ENCODE assay signal across 9 cellular contexts in genomic region chr17:39688945-39689344, GRCh38. TPM values are rescaled to one million over a fixed set of nuclear protein-coding genes. Genes with fewer than 3 reads are reported as not detected.
DNase-seq lines count a peak whose midpoint lies in the region; ATAC-seq, FAIRE-seq and TF ChIP-seq lines count a peak whose summit lies in the region.
"Had no signal": no experiment of that assay in that cellular context is flagged by ENCODE, and none has a peak within 500 bp of the region (broad histone marks: within the 10 kb centered on the region; RNA-seq: fewer than 3 reads in every experiment).

No MANE protein-coding gene starts in this region.

- intact Hi-C loops in kidney (cut with DNase I), result no loop called here

- no peaks in the 10 kb centered on the region; the same call in none of the 2 replicates for H3K36me3 ChIP-seq in H7 (replicated peaks; ENCODE audit: control insufficient read depth, insufficient read depth, low read length)
- H3K36me3 ChIP-seq in kidney (ENCODE audit: control insufficient read depth in 1 of 2, insufficient read depth in 2 of 2, low read length in 2 of 2), result no peaks in the 10 kb centered on the region

- no peak for ATAC-seq in activated naive CD8-positive, alpha-beta T cell treated with anti-CD3 and anti-CD28 coated beads, Interleukin-2, amount 10 ng/mL, durations not matched to agents 7 days and 5 days (ENCODE audit: low read depth)
- ATAC-seq in HG03565 (IDR thresholded peaks at IDR 0.05; ENCODE audit: unreplicated experiment), result no peak
- ATAC-seq in HG02759 (IDR thresholded peaks at IDR 0.05; ENCODE audit: unreplicated experiment), result no peak

- H3K9ac ChIP-seq in kidney (ENCODE audit: low read length in 2 of 2), result no peak overlapping the region

- H3K9me3 ChIP-seq in kidney (ENCODE audit: control insufficient read depth in 1 of 2, low read length in 2 of 2), result no peaks in the 10 kb centered on the region

- FAIRE-seq in kidney (lab: Jason Lieb, UNC), result no peak

- TF ChIP-seq CTCF in 22Rv1 (IDR thresholded peaks at IDR 0.05) (no peak), kidney (IDR thresholded peaks at IDR 0.05; ENCODE audit: borderline replicate concordance, extremely low read depth, insufficient read depth) (no peak)

- peaks cover 11 to 14% of the 10 kb centered on the region in 2 donors for H3K4me1 ChIP-seq in kidney (ENCODE audit: control insufficient read depth in 1 of 2, insufficient read depth in 1 of 2, low read depth in 1 of 2, low read length in 2 of 2)

- POLR2A ChIA-PET in activated naive CD8-positive, alpha-beta T cell treated with anti-CD3 and anti-CD28 coated beads, Interleukin-2, amount 10 ng/mL, durations not matched to agents 7 days and 5 days (lab: Charles Lee), result interaction anchor here (1.2 to 2.8 kb wide), 3 partner anchors 12 to 41 kb away, joined by 5 to 46 read pairs (median 20); partner anchors contain the start of gene MIEN1

- H3K4me3 ChIP-seq in H7 (ENCODE audit: insufficient read depth, low read depth, low read length), result peak overlapping the region; percentile 72
- peak overlapping the region; percentile 98 to 100 for H3K4me3 ChIP-seq in kidney (ENCODE audit: low read length in 2 of 2)

- peak; percentile 73 for DNase-seq in H7
- DNase-seq in activated naive CD8-positive, alpha-beta T cell treated with anti-CD3 and anti-CD28 coated beads, Interleukin-2, amount 10 ng/mL, durations not matched to agents 7 days and 5 days, result no peak
- peak; percentile 9 for DNase-seq in kidney
- no peak for DNase-seq in Ammon's horn (ENCODE audit: low spot score)
- DNase-seq in NCI-H510A treated with DMSO at 0.1 percent for 48 hours (lab: John Stamatoyannopoulos, UW), result no peak
- DNase-seq: NCI-H2227 treated with DMSO at 0.1 percent for 48 hours had no signal

- H3K27me3 ChIP-seq in H7 (ENCODE audit: control insufficient read depth, insufficient read depth, low read length), result no peaks in the 10 kb centered on the region

- H3K27ac Mint-ChIP-seq in activated naive CD8-positive, alpha-beta T cell treated with anti-CD3 and anti-CD28 coated beads, Interleukin-2, amount 10 ng/mL, durations not matched to agents 7 days and 5 days, result peak overlapping the region; percentile 89

- H3K4me3 Mint-ChIP-seq in activated naive CD8-positive, alpha-beta T cell treated with anti-CD3 and anti-CD28 coated beads, Interleukin-2, amount 10 ng/mL, durations not matched to agents 7 days and 5 days, result peak overlapping the region; percentile 88

- H3K9me3 Mint-ChIP-seq in activated naive CD8-positive, alpha-beta T cell treated with anti-CD3 and anti-CD28 coated beads, Interleukin-2, amount 10 ng/mL, durations not matched to agents 7 days and 5 days, result no peaks in the 10 kb centered on the region

- H3K36me3 Mint-ChIP-seq in activated naive CD8-positive, alpha-beta T cell treated with anti-CD3 and anti-CD28 coated beads, Interleukin-2, amount 10 ng/mL, durations not matched to agents 7 days and 5 days, result peaks cover 7% of the 10 kb centered on the region

- H3K4me1 Mint-ChIP-seq in activated naive CD8-positive, alpha-beta T cell treated with anti-CD3 and anti-CD28 coated beads, Interleukin-2, amount 10 ng/mL, durations not matched to agents 7 days and 5 days, result peaks cover 14% of the 10 kb centered on the region

- H3K27ac ChIP-seq in 22Rv1, result peak overlapping the region; percentile 96
- no peak overlapping the region for H3K27ac ChIP-seq in kidney (ENCODE audit: low read depth in 2 of 2, low read length in 2 of 2)

- H3K27me3 Mint-ChIP-seq in activated naive CD8-positive, alpha-beta T cell treated with anti-CD3 and anti-CD28 coated beads, Interleukin-2, amount 10 ng/mL, durations not matched to agents 7 days and 5 days, result no peaks in the 10 kb centered on the region

RNA-seq across cellular contexts. Expression of gene PGAP3, which starts 1.1 kb away (rescaled TPM):
- total RNA-seq in H7 (2014; rRNA removed; shearing (Covaris generic)), result 15.9 and 17.6 TPM in 2 replicates
- total RNA-seq in activated naive CD8-positive, alpha-beta T cell treated with anti-CD3 and anti-CD28 coated beads, Interleukin-2, amount 10 ng/mL, durations not matched to agents 7 days and 5 days, result 10 to 100 TPM; 18.3 to 23.9 TPM
- total RNA-seq in kidney, result 48.5 TPM
- polyA plus RNA-seq in kidney (ENCODE audit: insufficient read depth, low read depth, low replicate concordance), result 33.8 TPM

RNA-seq across cellular contexts. Expression of gene ERBB2, which starts 10.9 kb away (rescaled TPM):
- total RNA-seq in H7 (2014; rRNA removed; shearing (Covaris generic)), result 186 and 207 TPM in 2 replicates
- 1 to 10 TPM; 6.4 to 6.6 TPM for total RNA-seq in activated naive CD8-positive, alpha-beta T cell treated with anti-CD3 and anti-CD28 coated beads, Interleukin-2, amount 10 ng/mL, durations not matched to agents 7 days and 5 days
- 186 TPM for total RNA-seq in kidney
- polyA plus RNA-seq in kidney (ENCODE audit: insufficient read depth, low read depth, low replicate concordance), result 76.5 TPM

RNA-seq across cellular contexts. Expression of gene PNMT, which starts 20.7 kb away (rescaled TPM):
- total RNA-seq in H7 (2014; rRNA removed; shearing (Covaris generic)), result 2.4 and 4.0 TPM in 2 replicates
- total RNA-seq in activated naive CD8-positive, alpha-beta T cell treated with anti-CD3 and anti-CD28 coated beads, Interleukin-2, amount 10 ng/mL, durations not matched to agents 7 days and 5 days, result not detected
- total RNA-seq in kidney, result 8.2 TPM
- 2.0 TPM for polyA plus RNA-seq in kidney (ENCODE audit: insufficient read depth, low read depth, low replicate concordance)

RNA-seq across cellular contexts. Expression of gene TCAP, which starts 23.8 kb away (rescaled TPM):
- 0.69 and 2.7 TPM in 2 replicates for total RNA-seq in H7 (2014; rRNA removed; shearing (Covaris generic))
- 1 to 10 TPM; 2.7 to 3.2 TPM for total RNA-seq in activated naive CD8-positive, alpha-beta T cell treated with anti-CD3 and anti-CD28 coated beads, Interleukin-2, amount 10 ng/mL, durations not matched to agents 7 days and 5 days
- 1.5 TPM for total RNA-seq in kidney
- 1.7 TPM for polyA plus RNA-seq in kidney (ENCODE audit: insufficient read depth, low read depth, low replicate concordance)

RNA-seq across cellular contexts. Expression of gene MIEN1, which starts 41.4 kb away (rescaled TPM):
- 47.7 and 56.1 TPM in 2 replicates for total RNA-seq in H7 (2014; rRNA removed; shearing (Covaris generic))
- total RNA-seq in activated naive CD8-positive, alpha-beta T cell treated with anti-CD3 and anti-CD28 coated beads, Interleukin-2, amount 10 ng/mL, durations not matched to agents 7 days and 5 days, result 10 to 100 TPM; 38.1 to 38.6 TPM
- 51.6 TPM for total RNA-seq in kidney
- polyA plus RNA-seq in kidney (ENCODE audit: insufficient read depth, low read depth, low replicate concordance), result 186 TPM

Comparison
In these comparisons a context has a peak if more than half of its experiments do, and no peak if none do; other contexts are left out.
1. DNase-seq: peak in H7 (single experiment) and kidney (single experiment); none in activated naive CD8-positive, alpha-beta T cell treated with anti-CD3 and anti-CD28 coated beads, Interleukin-2, amount 10 ng/mL, durations not matched to agents 7 days and 5 days (single experiment), Ammon's horn (single experiment) and NCI-H510A treated with DMSO at 0.1 percent for 48 hours (single experiment).
2. RNA of gene ERBB2, which starts 10.9 kb away (total RNA-seq): 186 to 207 TPM in H7 and 186 TPM in kidney (single experiment); 6.4 to 6.6 TPM in activated naive CD8-positive, alpha-beta T cell treated with anti-CD3 and anti-CD28 coated beads, Interleukin-2, amount 10 ng/mL, durations not matched to agents 7 days and 5 days; every median in the first group is over 10 times any median in the second.